In genomic region chr5:65924366-65925093, GRCh38 we compare ENCODE assay signal across 8 cellular contexts. TPM values are rescaled to one million over a fixed set of nuclear protein-coding genes. Genes with fewer than 3 reads are reported as not detected.
DNase-seq lines count a peak whose midpoint lies in the region; ATAC-seq and TF ChIP-seq lines count a peak whose summit lies in the region.

No MANE protein-coding gene starts in this region.

- H3K4me3 Mint-ChIP-seq in activated CD4-positive, alpha-beta memory T cell treated with anti-CD3 and anti-CD28 coated beads for 36 hours = peak overlapping the region; percentile 78

- peaks cover 5% of the 10 kb centered on the region for H3K36me3 Mint-ChIP-seq in activated CD4-positive, alpha-beta memory T cell treated with anti-CD3 and anti-CD28 coated beads for 36 hours

- H3K9me3 Mint-ChIP-seq in activated CD4-positive, alpha-beta memory T cell treated with anti-CD3 and anti-CD28 coated beads for 36 hours = no peaks in the 10 kb centered on the region

- peaks cover 42% of the 10 kb centered on the region for H3K4me1 ChIP-seq in left ventricle myocardium inferior
- peaks cover 0 to 20% (median 14%) of the 10 kb centered on the region in 4 donors for H3K4me1 ChIP-seq in sigmoid colon

- CTCF ChIA-PET in activated CD4-positive, alpha-beta memory T cell treated with anti-CD3 and anti-CD28 coated beads for 36 hours (lab: Charles Lee) = interaction anchor here (0.8 to 0.9 kb wide), 3 partner anchors 10 to 247 kb away, joined by 3 read pairs; no protein-coding TSS in a partner anchor

- H3K36me3 ChIP-seq in left ventricle myocardium inferior (peaks cover under 1% of the 10 kb centered on the region), sigmoid colon (no peaks in the 10 kb centered on the region)

- no peak for TF ChIP-seq POLR2A in sigmoid colon (IDR thresholded peaks at IDR 0.05)

- no peak for DNase-seq in activated CD4-positive, alpha-beta memory T cell treated with anti-CD3 and anti-CD28 coated beads for 36 hours
- DNase-seq in left ventricle myocardium inferior (no peak), sigmoid colon (no peak), cortex of kidney (lab: John Stamatoyannopoulos, UW) (no peak)
- no peak for DNase-seq in effector CD8-positive, alpha-beta T cell (lab: John Stamatoyannopoulos, UW)

- peak overlapping the region; percentile 100 for H3K27ac ChIP-seq in left ventricle myocardium inferior (replicated peaks)
- peak overlapping the region; percentile 91 to 100 (median 98) for H3K27ac ChIP-seq in sigmoid colon

- peak overlapping the region; percentile 80 for H3K27ac Mint-ChIP-seq in activated CD4-positive, alpha-beta memory T cell treated with anti-CD3 and anti-CD28 coated beads for 36 hours

- no peaks in the 10 kb centered on the region for H3K9me3 ChIP-seq in left ventricle myocardium inferior (replicated peaks)
- no peaks in the 10 kb centered on the region for H3K9me3 ChIP-seq in sigmoid colon

- no peaks in the 10 kb centered on the region for H3K27me3 Mint-ChIP-seq in activated CD4-positive, alpha-beta memory T cell treated with anti-CD3 and anti-CD28 coated beads for 36 hours

- H3K4me3 ChIP-seq in GM08714 (ENCODE audit: low read length) (peak overlapping the region; percentile 58; the same call in 1 of the 2 replicates), left ventricle myocardium inferior (peak overlapping the region; percentile 92), sigmoid colon (peak overlapping the region; percentile 67 to 92 (median 82))

- no peak for TF ChIP-seq CTCF in left ventricle myocardium inferior (IDR thresholded peaks at IDR 0.05; ENCODE audit: borderline replicate concordance)
- no peak for TF ChIP-seq CTCF in sigmoid colon (IDR thresholded peaks at IDR 0.05)

- 4 to 7% methylated on average over 22 of the region's 22 CpGs for WGBS in sigmoid colon, 2 donors

- intact Hi-C loops in activated CD4-positive, alpha-beta memory T cell treated with anti-CD3 and anti-CD28 coated beads for 36 hours (cut with micrococcal nuclease) = loop anchor here (1.0 to 5.0 kb wide), 6 partner anchors 47 to 887 kb away; partner anchors contain the start of genes CENPK and PPWD1
- intact Hi-C loops in left ventricle myocardium inferior (cut with micrococcal nuclease) = loop anchor here (10.0 kb wide), 1 partner anchor 90 kb away; no protein-coding TSS in a partner anchor
- intact Hi-C loops in sigmoid colon (cut with DNase I) = loop anchor here (1.0 to 10.0 kb wide), 5 partner anchors 90 to 300 kb away; partner anchors contain the start of genes NLN, SGTB, SHLD3 and SREK1

- H3K27me3 ChIP-seq in left ventricle myocardium inferior (ENCODE audit: low read depth) (no peaks in the 10 kb centered on the region), sigmoid colon (no peaks in the 10 kb centered on the region)

- POLR2A ChIA-PET in activated CD4-positive, alpha-beta memory T cell treated with anti-CD3 and anti-CD28 coated beads for 36 hours (lab: Charles Lee) = interaction anchor here (0.5 to 2.1 kb wide), 8 partner anchors 37 to 220 kb away, joined by 3 to 6 read pairs (median 4); partner anchors contain the start of genes NLN and SGTB

- no peak for TF ChIP-seq EP300 in sigmoid colon (IDR thresholded peaks at IDR 0.05)

- H3K4me1 Mint-ChIP-seq in activated CD4-positive, alpha-beta memory T cell treated with anti-CD3 and anti-CD28 coated beads for 36 hours (ENCODE audit: low read depth) = peaks cover 18% of the 10 kb centered on the region

- peak; percentile 7 for ATAC-seq in HG03103 (IDR thresholded peaks at IDR 0.05; ENCODE audit: low read depth, unreplicated experiment)
- ATAC-seq in GM21619 (IDR thresholded peaks at IDR 0.05; ENCODE audit: unreplicated experiment) = no peak

RNA-seq across cellular contexts. Expression of gene ERBIN, which starts 1.8 kb away (rescaled TPM):
- total RNA-seq in activated CD4-positive, alpha-beta memory T cell treated with anti-CD3 and anti-CD28 coated beads for 36 hours = 10 to 100 TPM; 42.6 to 47.0 TPM
- 38.0 TPM for total RNA-seq in left ventricle myocardium inferior
- 100 to 1,000 TPM in 1 of 4 donors, 10 to 100 TPM in 3; 64.9 to 101 (median 84.2) TPM for total RNA-seq in sigmoid colon
- 10 to 100 TPM; 31.9 to 45.6 (median 43.0) TPM for polyA plus RNA-seq in sigmoid colon
